Comparison of ENCODE assay signal across 17 cellular contexts in the genomic region with DNA sequence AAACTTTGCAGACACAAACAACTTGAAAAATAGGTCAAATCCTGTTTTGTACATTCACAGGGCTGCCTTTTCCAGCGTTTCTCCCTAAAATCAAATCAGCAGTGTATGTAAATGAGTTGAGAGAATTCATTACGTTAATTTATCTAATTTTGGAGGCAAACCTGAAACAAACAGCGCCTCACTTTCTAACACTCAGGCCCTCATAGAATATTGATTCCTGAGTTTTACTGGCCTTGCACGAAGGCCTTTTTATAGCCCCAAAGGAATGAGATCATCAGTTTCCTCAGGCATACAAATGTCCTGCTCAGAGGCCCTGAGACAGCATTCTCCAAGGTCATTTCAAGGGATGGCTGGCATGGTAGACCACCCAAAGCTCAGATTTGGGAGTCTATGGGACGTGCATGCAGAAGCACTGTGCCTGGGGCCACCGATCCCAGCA.
DNase-seq lines count a peak whose midpoint lies in the region; ATAC-seq and TF ChIP-seq lines count a peak whose summit lies in the region.
"Had no signal": no experiment of that assay in that cellular context is flagged by ENCODE, and none has a peak within 500 bp of the region (broad histone marks: within the 10 kb centered on the region; RNA-seq: fewer than 3 reads in every experiment).

No MANE protein-coding gene starts in this region.

- no peak overlapping the region for H3K4me3 Mint-ChIP-seq in activated T-cell treated with anti-CD3 and anti-CD28 coated beads, Interleukin-2, amount 50 U/mL, for 72 hours
- H3K4me3 Mint-ChIP-seq: activated T-cell treated with anti-CD3 and anti-CD28 coated beads, Interleukin-2, amount 50 U/mL, for 24 hours had no signal

- no peak overlapping the region for H3K27ac Mint-ChIP-seq in activated T-cell treated with anti-CD3 and anti-CD28 coated beads, Interleukin-2, amount 50 U/mL, for 72 hours

- H3K4me1 ChIP-seq in tibial artery = peaks cover 5 to 60% (median 56%) of the 10 kb centered on the region in 4 donors

- no peak for TF ChIP-seq CTCF in tibial artery (IDR thresholded peaks at IDR 0.05)

- peak overlapping the region; percentile 65 to 71 for H3K27ac ChIP-seq in tibial artery
- H3K27ac ChIP-seq: 22Rv1 had no signal

- H3K36me3 Mint-ChIP-seq in activated T-cell treated with anti-CD3 and anti-CD28 coated beads, Interleukin-2, amount 50 U/mL, for 72 hours (ENCODE audit: insufficient read depth in 2 of 2) = peaks cover 2 to 14% of the 10 kb centered on the region in 2 donors

- peaks cover 9% of the 10 kb centered on the region for H3K4me1 Mint-ChIP-seq in activated T-cell treated with anti-CD3 and anti-CD28 coated beads, Interleukin-2, amount 50 U/mL, for 72 hours (ENCODE audit: low read depth)

- DNase-seq in activated T-cell treated with anti-CD3 and anti-CD28 coated beads, Interleukin-2, amount 50 U/mL, for 72 hours = no peak
- DNase-seq in activated T-cell treated with anti-CD3 and anti-CD28 coated beads for 4 hours = no peak
- DNase-seq in astrocyte of the hippocampus (ENCODE audit: low read depth, low spot score) = peak; percentile 28
- DNase-seq in mesenteric fat pad (ENCODE audit: low spot score) = peak; percentile 37
- no peak for DNase-seq in tibial artery
- no peak for DNase-seq in COLO668 (lab: John Stamatoyannopoulos, UW; ENCODE audit: unreplicated experiment)
- no peak for DNase-seq in NCI-H774 (lab: John Stamatoyannopoulos, UW)
- DNase-seq: activated T-cell treated with anti-CD3 and anti-CD28 coated beads, Interleukin-2, amount 50 U/mL, for 24 hours; BE2C; cerebellar nuclear complex; GOT3; hippocampal formation; IMR-90; NCI-H2081 treated with DMSO at 0.1 percent for 48 hours; NCI-H524 had no signal

- no peaks in the 10 kb centered on the region for H3K9me3 ChIP-seq in tibial artery
- H3K9me3 ChIP-seq: BE2C had no signal

- H3K9me3 Mint-ChIP-seq in activated T-cell treated with anti-CD3 and anti-CD28 coated beads, Interleukin-2, amount 50 U/mL, for 72 hours = peaks cover 22 to 26% of the 10 kb centered on the region in 2 donors

- intact Hi-C loops in tibial artery (cut with DNase I; ENCODE audit: low total_unique reads) = loop anchor here (10.0 kb wide), 1 partner anchor 130 kb away; the partner anchor contains the start of gene CHST15

- H3K27me3 ChIP-seq in tibial artery = no peaks in the 10 kb centered on the region
- H3K27me3 ChIP-seq: BE2C had no signal

- no peak overlapping the region for H3K4me3 ChIP-seq in tibial artery

- peak; percentile 20 to 24 for ATAC-seq in activated T-cell treated with anti-CD3 and anti-CD28 coated beads, Interleukin-2, amount 50 U/mL, for 72 hours (replicated peaks in 1 of 2)
- ATAC-seq in HG02571 (IDR thresholded peaks at IDR 0.05; ENCODE audit: unreplicated experiment) = no peak

- no peaks in the 10 kb centered on the region for H3K27me3 Mint-ChIP-seq in activated T-cell treated with anti-CD3 and anti-CD28 coated beads, Interleukin-2, amount 50 U/mL, for 72 hours (ENCODE audit: low read depth)

- H3K36me3 ChIP-seq in tibial artery = no peaks in the 10 kb centered on the region
- H3K36me3 ChIP-seq: BE2C had no signal

Comparison
In these comparisons a context has a peak if more than half of its experiments do, and no peak if none do; other contexts are left out.
1. DNase-seq: peak in astrocyte of the hippocampus (single experiment) and mesenteric fat pad (single experiment); none in activated T-cell treated with anti-CD3 and anti-CD28 coated beads, Interleukin-2, amount 50 U/mL, for 72 hours (0 of 2), activated T-cell treated with anti-CD3 and anti-CD28 coated beads for 4 hours (single experiment), tibial artery (0 of 2), COLO668 (single experiment) and NCI-H774 (single experiment).